15 cellular contexts compared by ENCODE assay signal in genomic region chr6:79188885-79189505, GRCh38.
"Had no signal": no experiment of that assay in that cellular context is flagged by ENCODE, and none has a peak within 500 bp of the region (broad histone marks: within the 10 kb centered on the region; RNA-seq: fewer than 3 reads in every experiment).

No MANE protein-coding gene starts in this region.

- ATAC-seq: activated T-helper 17 cell treated with anti-CD3 and anti-CD28 coated beads, Interleukin-2, amount 50 U/mL, for 72 hours; effector memory CD8-positive, alpha-beta T cell; foreskin keratinocyte; heart left ventricle; left lung; pancreas; T-helper 17 cell had no signal

- DNase-seq: activated CD4-positive, alpha-beta T cell treated with anti-CD3 and anti-CD28 coated beads, Interleukin-2, amount 10 ng/mL, durations not matched to agents 7 days and 5 days; activated CD4-positive, CD25-positive, alpha-beta regulatory T cell; activated naive CD4-positive, alpha-beta T cell treated with anti-CD3 and anti-CD28 coated beads for 36 hours; activated T-cell treated with anti-CD3 and anti-CD28 coated beads for 4 hours; effector memory CD8-positive, alpha-beta T cell; foreskin keratinocyte; heart left ventricle; left lung; small intestine; T-helper 17 cell had no signal

- H3K27me3 ChIP-seq: foreskin keratinocyte, heart left ventricle, left lung, pancreas, right atrium auricular region, tibial nerve had no signal

- H3K4me1 ChIP-seq: foreskin keratinocyte, left lung had no signal

- H3K9me3 ChIP-seq: pancreas, right atrium auricular region had no signal

- H3K36me3 ChIP-seq: heart left ventricle, left lung, pancreas, right atrium auricular region had no signal

- H3K27ac ChIP-seq: foreskin keratinocyte, heart left ventricle, left lung, pancreas, right atrium auricular region, tibial nerve had no signal

- FAIRE-seq: islet of Langerhans, small intestine had no signal

- H3K4me3 ChIP-seq: heart left ventricle, left lung, pancreas, right atrium auricular region, tibial nerve had no signal
